In the genomic region with DNA sequence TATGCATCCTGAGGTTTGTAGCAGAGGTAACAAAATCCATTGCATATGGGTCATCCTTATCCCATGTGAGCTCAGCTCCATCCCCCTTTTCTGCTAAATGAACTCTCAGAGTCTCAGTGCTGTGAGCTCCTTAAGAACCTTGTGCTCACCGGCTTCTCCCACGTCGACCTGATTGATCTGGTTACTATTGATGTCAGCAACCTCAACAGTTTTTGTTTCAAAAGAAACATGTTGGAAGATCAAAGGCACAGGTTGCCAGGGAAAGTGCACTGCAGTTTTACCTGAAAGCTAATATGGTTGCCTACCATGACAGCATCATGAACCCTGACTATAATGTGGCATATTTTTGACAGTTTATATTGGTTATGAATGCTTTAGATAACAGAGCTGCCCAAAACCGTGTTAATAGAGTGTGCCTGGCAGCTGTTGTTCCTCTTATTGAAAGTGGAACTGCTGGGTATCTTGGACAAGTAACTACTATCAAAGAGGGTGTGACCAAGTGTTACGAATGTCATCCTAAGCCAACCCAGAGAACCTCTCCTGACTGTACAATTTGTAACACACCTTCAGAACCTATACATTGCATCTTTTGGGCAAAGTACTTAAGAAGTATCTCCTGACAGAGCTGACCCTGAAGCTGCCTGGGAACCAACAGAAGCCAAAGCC, we compare ENCODE assay signal across 8 cellular contexts.
A peak's percentile ranks its signal among the peaks of the same experiment; 100 is the strongest.
DNase-seq lines count a peak whose midpoint lies in the region; ATAC-seq and TF ChIP-seq lines count a peak whose summit lies in the region.

No MANE protein-coding gene starts in this region.

- H2BK5ac ChIP-seq in IMR-90 (ENCODE audit: low read depth, low read length, poor library complexity, severe bottlenecking), result no peak overlapping the region

- no peak overlapping the region for H4K8ac ChIP-seq in IMR-90 (ENCODE audit: low read depth in 2 of 2, low read length in 2 of 2)

- H3K4me3 ChIP-seq in IMR-90 (ENCODE audit: insufficient read depth, low read depth, low read length) (no peak overlapping the region), suprapubic skin (no peak overlapping the region)

- H2BK20ac ChIP-seq in IMR-90 (ENCODE audit: low read depth, low read length), result no peak overlapping the region

- 40% methylated on average over 1 of the region's 5 CpGs; no CpG with 5 or more reads in 1 of the 2 experiments for WGBS in IMR-90 (ENCODE audit: extremely low coverage in 2 of 2, insufficient read length in 1 of 2), 2 experiments
- 66% methylated on average over 5 of the region's 5 CpGs for WGBS in suprapubic skin

- H3K9ac ChIP-seq in IMR-90 (ENCODE audit: low read depth, low read length), result no peak overlapping the region

- ATAC-seq in GM19025 (IDR thresholded peaks at IDR 0.05; ENCODE audit: low read depth, unreplicated experiment), result peak; percentile 41
- ATAC-seq in IMR-90 (ENCODE audit: low read depth), result peak; percentile 29; the same call in 1 of the 2 replicates
- no peak for ATAC-seq in left ventricle myocardium superior

- H3K4me1 ChIP-seq in IMR-90 (ENCODE audit: control insufficient read depth, insufficient read depth, low read length) (no peaks in the 10 kb centered on the region), suprapubic skin (no peaks in the 10 kb centered on the region)

- intact Hi-C loops in IMR-90 (cut with micrococcal nuclease), result no loop called here
- intact Hi-C loops in left ventricle myocardium superior (cut with micrococcal nuclease), result no loop called here

- H3K4ac ChIP-seq in IMR-90 (ENCODE audit: low read depth, low read length), result no peak overlapping the region

- H3K23ac ChIP-seq in IMR-90 (ENCODE audit: low read depth, low read length), result no peak overlapping the region

- H3K9me1 ChIP-seq in IMR-90 (ENCODE audit: insufficient read depth, low read length), result no peaks in the 10 kb centered on the region

- H3K27ac ChIP-seq in IMR-90 (ENCODE audit: insufficient read depth, low read length) (no peak overlapping the region), suprapubic skin (no peak overlapping the region)

- CTCF ChIA-PET in IMR-90 (lab: Yijun Ruan, JAX), result no interaction called here

- no peaks in the 10 kb centered on the region for H4K20me1 ChIP-seq in IMR-90 (ENCODE audit: insufficient read depth, low read length)

- no peak overlapping the region for H2AK9ac ChIP-seq in IMR-90 (replicated peaks; ENCODE audit: low read depth, low read length, poor library complexity)

- dilution Hi-C loops in IMR-90 (cut with HindIII; ENCODE audit: low sequenced_read_pairs, unreplicated experiment), result no loop called here

- H3K27me3 ChIP-seq in IMR-90 (ENCODE audit: control insufficient read depth, insufficient read depth, low read length) (no peaks in the 10 kb centered on the region), suprapubic skin (no peaks in the 10 kb centered on the region)

- no peak for TF ChIP-seq RAD21 in IMR-90 (IDR thresholded peaks at IDR 0.05; ENCODE audit: low read length)

- H3K9me3 ChIP-seq in IMR-90 (ENCODE audit: control insufficient read depth, insufficient read depth, low read length), result no peaks in the 10 kb centered on the region
- H3K9me3 ChIP-seq in suprapubic skin, result peaks cover 6% of the 10 kb centered on the region

- H2AFZ ChIP-seq in IMR-90 (replicated peaks; ENCODE audit: low read length, poor library complexity), result no peak overlapping the region

- BruUV-seq in IMR-90 (replicated peaks; lab: Mats Ljungman, UMichigan), result no TSS peak

- in situ Hi-C loops in IMR-90 (cut with MboI; ENCODE audit: low sequenced_read_pairs), result no loop called here

- H2AK5ac ChIP-seq in IMR-90 (ENCODE audit: low read depth, low read length), result no peak overlapping the region

- TF ChIP-seq POLR2A in IMR-90 (IDR thresholded peaks at IDR 0.05; ENCODE audit: low read depth, low read length), result no peak
- no peak for TF ChIP-seq POLR2A in suprapubic skin (IDR thresholded peaks at IDR 0.05)

- peak; percentile 59 for DNase-seq in IMR-90
- peak; percentile 34 for DNase-seq in activated T-cell treated with anti-CD3 and anti-CD28 coated beads, Interleukin-2, amount 50 U/mL, for 1 hour
- peak; percentile 24 for DNase-seq in stimulated activated CD4-positive, alpha-beta T cell treated with anti-CD3 and anti-CD28 coated beads, Interleukin-4, amount 100 ng/mL, for 1 hour
- DNase-seq in NCI-H774 (lab: John Stamatoyannopoulos, UW), result no peak
- DNase-seq in left ventricle myocardium superior, result no peak
- DNase-seq in NAMALWA (ENCODE audit: low spot score), result no peak
- no peak for DNase-seq in suprapubic skin (ENCODE audit: low spot score in 2 of 2)

- no peak overlapping the region for H3K4me2 ChIP-seq in IMR-90 (ENCODE audit: low read depth, low read length)

- H3K36me3 ChIP-seq in IMR-90 (ENCODE audit: control insufficient read depth, insufficient read depth, low read length) (no peaks in the 10 kb centered on the region), suprapubic skin (no peaks in the 10 kb centered on the region)

- POLR2A ChIA-PET in IMR-90 (lab: Charles Lee; ENCODE audit: unreplicated experiment), result no interaction called here

- TF ChIP-seq CTCF in IMR-90 (conservative IDR thresholded peaks at IDR 0.05; ENCODE audit: low read depth, low read length) (no peak), suprapubic skin (IDR thresholded peaks at IDR 0.05) (no peak)

- H2BK15ac ChIP-seq in IMR-90 (ENCODE audit: low read depth, low read length), result no peak overlapping the region

- no peak overlapping the region for H4K5ac ChIP-seq in IMR-90 (ENCODE audit: low read depth, low read length)

- H4K91ac ChIP-seq in IMR-90 (ENCODE audit: insufficient read depth, low read depth, low read length), result no peak overlapping the region

- H2BK120ac ChIP-seq in IMR-90 (ENCODE audit: low read depth, low read length), result no peak overlapping the region

- H3K18ac ChIP-seq in IMR-90 (ENCODE audit: low read depth, low read length), result no peak overlapping the region

- no peak overlapping the region for H3K56ac ChIP-seq in IMR-90 (ENCODE audit: extremely low read depth, insufficient read depth, low read length)

- no peak overlapping the region for H3K14ac ChIP-seq in IMR-90 (replicated peaks; ENCODE audit: low read depth, low read length)

- TF ChIP-seq EP300 in suprapubic skin (IDR thresholded peaks at IDR 0.05), result no peak

- H3K79me1 ChIP-seq in IMR-90 (ENCODE audit: low read depth in 1 of 2, low read length in 2 of 2), result peaks cover 0 to 3% of the 10 kb centered on the region in 2 experiments; a peak in 1 of 4 replicates

TF ChIP-seq in IMR-90, 13 proteins besides CTCF, POLR2A, EP300 and RAD21:
- TF ChIP-seq, protein P1, sequence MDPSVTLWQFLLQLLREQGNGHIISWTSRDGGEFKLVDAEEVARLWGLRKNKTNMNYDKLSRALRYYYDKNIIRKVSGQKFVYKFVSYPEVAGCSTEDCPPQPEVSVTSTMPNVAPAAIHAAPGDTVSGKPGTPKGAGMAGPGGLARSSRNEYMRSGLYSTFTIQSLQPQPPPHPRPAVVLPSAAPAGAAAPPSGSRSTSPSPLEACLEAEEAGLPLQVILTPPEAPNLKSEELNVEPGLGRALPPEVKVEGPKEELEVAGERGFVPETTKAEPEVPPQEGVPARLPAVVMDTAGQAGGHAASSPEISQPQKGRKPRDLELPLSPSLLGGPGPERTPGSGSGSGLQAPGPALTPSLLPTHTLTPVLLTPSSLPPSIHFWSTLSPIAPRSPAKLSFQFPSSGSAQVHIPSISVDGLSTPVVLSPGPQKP (IDR thresholded peaks at IDR 0.05; ENCODE audit: borderline replicate concordance, low read depth, low read length), result no peak
- TF ChIP-seq, protein P2, sequence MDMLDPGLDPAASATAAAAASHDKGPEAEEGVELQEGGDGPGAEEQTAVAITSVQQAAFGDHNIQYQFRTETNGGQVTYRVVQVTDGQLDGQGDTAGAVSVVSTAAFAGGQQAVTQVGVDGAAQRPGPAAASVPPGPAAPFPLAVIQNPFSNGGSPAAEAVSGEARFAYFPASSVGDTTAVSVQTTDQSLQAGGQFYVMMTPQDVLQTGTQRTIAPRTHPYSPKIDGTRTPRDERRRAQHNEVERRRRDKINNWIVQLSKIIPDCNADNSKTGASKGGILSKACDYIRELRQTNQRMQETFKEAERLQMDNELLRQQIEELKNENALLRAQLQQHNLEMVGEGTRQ (IDR thresholded peaks at IDR 0.05; ENCODE audit: low read depth, low read length), result no peak
- TF ChIP-seq SMC3 (IDR thresholded peaks at IDR 0.05; ENCODE audit: low read depth, low read length) (no peak), RCOR1 (IDR thresholded peaks at IDR 0.05; ENCODE audit: insufficient replicate concordance, low read length) (no peak), RFX5 (IDR thresholded peaks at IDR 0.05; ENCODE audit: low read depth, low read length) (no peak), BHLHE40 (IDR thresholded peaks at IDR 0.05; ENCODE audit: low read depth, low read length) (no peak), MAZ (IDR thresholded peaks at IDR 0.05; ENCODE audit: borderline replicate concordance, low read depth, low read length) (no peak), MAFK (IDR thresholded peaks at IDR 0.05; ENCODE audit: low read depth, low read length) (no peak), MXI1 (IDR thresholded peaks at IDR 0.05; ENCODE audit: borderline replicate concordance, low read depth, low read length) (no peak), FOS (IDR thresholded peaks at IDR 0.05; ENCODE audit: low read depth, low read length) (no peak), NFE2L2 (IDR thresholded peaks at IDR 0.05; ENCODE audit: low read depth, low read length) (no peak), CEBPB (IDR thresholded peaks at IDR 0.05; ENCODE audit: low read depth, low read length) (no peak), CHD1 (IDR thresholded peaks at IDR 0.05; ENCODE audit: low read depth, low read length) (no peak)

Comparison
In these comparisons a context has a peak if more than half of its experiments do, and no peak if none do; other contexts are left out.
1. DNase-seq: peak in IMR-90 (single experiment), activated T-cell treated with anti-CD3 and anti-CD28 coated beads, Interleukin-2, amount 50 U/mL, for 1 hour (single experiment) and stimulated activated CD4-positive, alpha-beta T cell treated with anti-CD3 and anti-CD28 coated beads, Interleukin-4, amount 100 ng/mL, for 1 hour (single experiment); none in NCI-H774 (single experiment), left ventricle myocardium superior (single experiment), NAMALWA (single experiment) and suprapubic skin (0 of 2).